In the genomic region with DNA sequence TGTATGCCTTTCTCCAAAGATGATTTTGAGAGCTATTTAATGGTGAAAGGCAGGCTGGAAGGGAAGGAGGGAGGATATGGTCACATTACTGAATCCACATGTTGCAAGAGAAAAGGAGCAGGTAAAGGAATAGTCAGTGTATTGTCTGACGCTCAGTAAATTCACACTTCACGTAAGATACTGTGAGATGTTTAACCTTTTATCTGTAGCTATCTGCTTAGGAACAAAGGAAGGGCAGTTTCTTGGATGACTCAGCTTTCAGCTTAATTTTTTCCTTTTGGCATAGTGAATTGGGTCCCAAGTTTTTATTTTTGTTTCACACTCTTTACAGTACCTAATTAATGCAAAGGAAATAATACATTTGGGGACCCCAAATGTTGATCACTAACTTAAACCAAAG, we compare ENCODE assay signal across 28 cellular contexts.
"Had no signal": no experiment of that assay in that cellular context is flagged by ENCODE, and none has a peak within 500 bp of the region (broad histone marks: within the 10 kb centered on the region; RNA-seq: fewer than 3 reads in every experiment).

No MANE protein-coding gene starts in this region.

- FAIRE-seq: TTC549 had no signal

- ATAC-seq: activated CD4-positive, alpha-beta T cell treated with anti-CD3 and anti-CD28 coated beads for 36 hours; activated T-helper 17 cell treated with anti-CD3 and anti-CD28 coated beads, Interleukin-2, amount 50 U/mL, for 72 hours; Panc1; Right ventricle myocardium inferior; T-cell had no signal

- H3K4me1 Mint-ChIP-seq: activated CD4-positive, alpha-beta memory T cell treated with anti-CD3 and anti-CD28 coated beads, Interleukin-2, amount 10 ng/mL, durations not matched to agents 7 days and 5 days; activated T-helper 17 cell treated with anti-CD3 and anti-CD28 coated beads, Interleukin-2, amount 50 U/mL, for 72 hours; T-cell had no signal

- H3K36me3 ChIP-seq: brain microvascular endothelial cell had no signal

- H3K9me3 Mint-ChIP-seq: activated CD4-positive, alpha-beta memory T cell treated with anti-CD3 and anti-CD28 coated beads, Interleukin-2, amount 10 ng/mL, durations not matched to agents 7 days and 5 days; activated naive CD4-positive, alpha-beta T cell treated with anti-CD3 and anti-CD28 coated beads for 36 hours; activated T-helper 17 cell treated with anti-CD3 and anti-CD28 coated beads, Interleukin-2, amount 50 U/mL, for 72 hours had no signal

- H3K27ac Mint-ChIP-seq: activated CD4-positive, alpha-beta memory T cell treated with anti-CD3 and anti-CD28 coated beads, Interleukin-2, amount 10 ng/mL, durations not matched to agents 7 days and 5 days; activated CD4-positive, alpha-beta T cell treated with anti-CD3 and anti-CD28 coated beads for 36 hours; activated naive CD4-positive, alpha-beta T cell treated with anti-CD3 and anti-CD28 coated beads for 36 hours; activated naive CD8-positive, alpha-beta T cell; activated T-helper 17 cell treated with anti-CD3 and anti-CD28 coated beads, Interleukin-2, amount 50 U/mL, for 72 hours; T-cell had no signal

- H3K4me3 Mint-ChIP-seq: activated CD4-positive, alpha-beta memory T cell treated with anti-CD3 and anti-CD28 coated beads, Interleukin-2, amount 10 ng/mL, durations not matched to agents 7 days and 5 days; activated CD4-positive, alpha-beta T cell treated with anti-CD3 and anti-CD28 coated beads for 36 hours; activated naive CD4-positive, alpha-beta T cell treated with anti-CD3 and anti-CD28 coated beads for 36 hours; activated naive CD8-positive, alpha-beta T cell; activated T-helper 17 cell treated with anti-CD3 and anti-CD28 coated beads, Interleukin-2, amount 50 U/mL, for 72 hours; T-cell had no signal

- H3K27ac ChIP-seq: brain microvascular endothelial cell, cardiac muscle cell, SK-N-MC had no signal

- H3K27me3 ChIP-seq: brain microvascular endothelial cell, cardiac muscle cell had no signal

- DNase-seq: activated CD4-positive, alpha-beta memory T cell treated with anti-CD3 and anti-CD28 coated beads, Interleukin-2, amount 10 ng/mL, durations not matched to agents 7 days and 5 days; activated CD4-positive, alpha-beta T cell treated with anti-CD3 and anti-CD28 coated beads for 36 hours; activated CD4-positive, alpha-beta T cell treated with anti-CD3 and anti-CD28 coated beads, Interleukin-2, amount 50 U/mL, for 1 hour; activated CD4-positive, CD25-positive, alpha-beta regulatory T cell; activated gamma-delta T cell; activated naive CD4-positive, alpha-beta T cell treated with anti-CD3 and anti-CD28 coated beads for 36 hours; activated T-cell treated with anti-CD3 and anti-CD28 coated beads for 4 hours; activated T-cell treated with anti-CD3 and anti-CD28 coated beads, Interleukin-2, amount 50 U/mL, for 48 hours; amygdala; brain microvascular endothelial cell; NCI-H1092; NCI-H1417; NCI-H1930; NCI-H2171; NCI-H226; NCI-H526 treated with DMSO at 0.1 percent for 48 hours; NCI-H82; RPMI8226; T-cell; T-helper 2 cell; T1000 had no signal

- H3K4me3 ChIP-seq: cardiac muscle cell, SK-N-MC had no signal

- H3K27me3 Mint-ChIP-seq: activated CD4-positive, alpha-beta T cell treated with anti-CD3 and anti-CD28 coated beads for 36 hours; activated naive CD8-positive, alpha-beta T cell; activated T-helper 17 cell treated with anti-CD3 and anti-CD28 coated beads, Interleukin-2, amount 50 U/mL, for 72 hours; T-cell had no signal
